ENCODE assay signal across 24 cellular contexts in the genomic region with DNA sequence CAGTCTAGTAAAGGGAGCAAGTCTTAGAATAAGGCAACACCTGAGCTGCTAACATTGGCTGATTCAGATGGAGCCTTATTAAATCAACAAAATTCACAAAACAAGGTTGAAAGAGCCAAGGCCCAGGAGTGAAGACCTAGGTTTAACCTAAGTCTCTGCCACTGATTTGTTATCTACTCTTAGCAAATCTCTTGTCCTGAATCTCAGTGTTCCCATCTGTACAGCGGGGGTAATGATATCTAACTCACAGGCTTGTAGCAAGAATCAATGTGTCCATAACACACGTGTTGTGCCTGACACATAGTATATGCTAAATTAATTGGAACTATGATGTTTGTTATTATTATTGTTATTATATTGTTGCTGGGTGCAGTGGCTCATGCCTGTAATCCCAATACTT.
"Had no signal": no experiment of that assay in that cellular context is flagged by ENCODE, and none has a peak within 500 bp of the region (broad histone marks: within the 10 kb centered on the region; RNA-seq: fewer than 3 reads in every experiment).

No MANE protein-coding gene starts in this region.

- H3K9ac ChIP-seq: KMS-11 had no signal

- ATAC-seq: PC-3, Right ventricle myocardium inferior, SK-N-SH treated with all-trans-retinoic acid at 6 μM for 48 hours had no signal

- H3K9me3 ChIP-seq: Peyer's patch, SJCRH30 had no signal

- DNase-seq: IMR-90, Kasumi-1, NCI-H1092, NCI-H1105 treated with DMSO at 0.1 percent for 48 hours, NCI-H1417 treated with DMSO at 0.1 percent for 48 hours, NCI-H146, NCI-H1694 treated with DMSO at 0.1 percent for 48 hours, NCI-H1930, NCI-H2081, NCI-H2107, NCI-H226, NCI-H446, NCI-H510A, NCI-H524 treated with DMSO at 0.1 percent for 48 hours, NCI-H69, NCI-H774, PC-3, Peyer's patch, SHP77 treated with DMSO at 0.1 percent for 48 hours, SJCRH30 had no signal

- H3K27me3 ChIP-seq: Peyer's patch, SJCRH30 had no signal

- H3K4me3 ChIP-seq: Peyer's patch, SJCRH30 had no signal

- H3K4me2 ChIP-seq: KMS-11 had no signal

- H3K27ac ChIP-seq: HL-60, KMS-11, Peyer's patch, SJCRH30 had no signal

- H3K36me3 ChIP-seq: Peyer's patch, SJCRH30 had no signal
